ENCODE assay signal across 8 cellular contexts in the genomic region with DNA sequence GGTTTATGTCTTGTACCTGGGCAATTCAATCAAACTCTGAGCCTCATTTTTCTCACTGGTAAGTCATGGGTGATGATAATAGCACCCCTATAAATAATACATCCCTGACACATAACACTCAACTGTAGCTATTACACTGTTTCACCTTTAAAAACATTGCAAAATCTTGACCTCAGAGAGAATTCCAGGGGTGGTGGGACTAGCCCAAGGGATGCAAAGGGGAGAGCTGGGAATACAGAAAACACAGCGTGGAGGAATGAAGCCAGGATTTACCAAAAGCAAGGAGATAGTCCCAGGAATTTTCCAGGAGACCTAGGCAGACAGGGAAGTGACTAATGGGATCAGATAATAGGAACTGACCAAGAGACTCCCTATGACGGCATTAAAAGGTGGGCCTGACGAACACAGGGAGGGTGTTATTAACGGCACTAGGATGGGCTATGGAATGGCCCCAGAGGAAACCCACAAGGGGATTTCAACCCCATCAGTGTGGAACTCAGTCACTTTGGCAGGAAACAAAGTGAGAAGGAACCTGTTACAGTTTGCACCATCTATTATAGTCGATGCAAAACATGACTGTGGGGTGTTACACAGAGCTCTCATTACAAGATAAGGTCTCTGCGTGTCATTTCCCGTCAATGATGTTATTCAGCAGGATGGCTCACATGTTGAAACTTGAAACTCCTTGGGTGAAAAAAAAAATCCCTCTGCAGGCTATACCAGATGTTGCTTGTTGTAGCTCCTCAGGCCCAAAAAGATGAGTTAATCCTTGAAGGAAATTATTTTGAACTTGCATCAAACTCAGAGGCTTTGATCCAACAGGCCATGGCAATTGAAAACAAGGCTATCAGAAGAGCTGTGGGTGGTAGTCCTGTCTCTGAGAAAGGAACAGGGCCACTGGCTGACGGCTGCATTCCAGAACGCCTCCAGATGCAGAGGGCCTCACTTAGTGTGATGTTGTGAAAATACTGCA. TPM values are rescaled to one million over a fixed set of nuclear protein-coding genes. Genes with fewer than 3 reads are reported as not detected.
DNase-seq lines count a peak whose midpoint lies in the region; ATAC-seq lines count a peak whose summit lies in the region.

No MANE protein-coding gene starts in this region.

- peak; percentile 64 for ATAC-seq in HG02943 (IDR thresholded peaks at IDR 0.05; ENCODE audit: low read depth, unreplicated experiment)
- ATAC-seq in stimulated activated naive CD8-positive, alpha-beta T cell treated with anti-CD3 and anti-CD28 coated beads, Interleukin-15, Interleukin-2, amounts not matched to agents 100 U/mL and 50 U/mL, for 24 hours = peak; percentile 70

- peak; percentile 2 to 17 for DNase-seq in stimulated activated CD4-positive, alpha-beta T cell treated with anti-CD3 and anti-CD28 coated beads, Interleukin-15, amount 100 ng/mL, for 48 hours (ENCODE audit: low read depth in 2 of 2)
- no peak for DNase-seq in stimulated activated CD4-positive, alpha-beta T cell treated with anti-CD3 and anti-CD28 coated beads, Interleukin-15, amount 100 ng/mL, for 24 hours
- peak; percentile 83 for DNase-seq in SK-MEL-5 (ENCODE audit: low read depth, low spot score)
- peak; percentile 42 for DNase-seq in germinal center (ENCODE audit: low spot score)
- no peak for DNase-seq in stimulated activated naive CD8-positive, alpha-beta T cell treated with anti-CD3 and anti-CD28 coated beads, Interleukin-15, Interleukin-2, amounts not matched to agents 100 U/mL and 50 U/mL, for 24 hours
- no peak for DNase-seq in NCI-H1092 treated with DMSO at 0.1 percent for 48 hours (lab: John Stamatoyannopoulos, UW)
- no peak for DNase-seq in amygdala (lab: John Stamatoyannopoulos, UW)

- in situ Hi-C loops in SK-MEL-5 (cut with HindIII; ENCODE audit: low pct_unique_long_range_greater_than_20kb, low sequenced_read_pairs) = no loop called here

RNA-seq across cellular contexts. Expression of a gene that starts 58.7 kb away (rescaled TPM):
- 8.8 and 9.3 TPM in 2 replicates for total RNA-seq in SK-MEL-5 (2014; rRNA removed; shearing (Covaris generic))
- polyA plus RNA-seq in SK-MEL-5 (2015; cell fraction: cytosol; rRNA removed) = 15.2 and 22.8 TPM in 2 replicates
- 4.0 and 4.1 TPM in 2 replicates for polyA plus RNA-seq in SK-MEL-5 (2015; cell fraction: nucleus; rRNA removed)

Comparison
In these comparisons a context has a peak if more than half of its experiments do, and no peak if none do; other contexts are left out.
1. DNase-seq: peak in stimulated activated CD4-positive, alpha-beta T cell treated with anti-CD3 and anti-CD28 coated beads, Interleukin-15, amount 100 ng/mL, for 48 hours (2 of 2), SK-MEL-5 (single experiment) and germinal center (single experiment); none in stimulated activated CD4-positive, alpha-beta T cell treated with anti-CD3 and anti-CD28 coated beads, Interleukin-15, amount 100 ng/mL, for 24 hours (single experiment), stimulated activated naive CD8-positive, alpha-beta T cell treated with anti-CD3 and anti-CD28 coated beads, Interleukin-15, Interleukin-2, amounts not matched to agents 100 U/mL and 50 U/mL, for 24 hours (single experiment), NCI-H1092 treated with DMSO at 0.1 percent for 48 hours (single experiment) and amygdala (0 of 56).